Comparison of ENCODE assay signal across 17 cellular contexts in the genomic region with DNA sequence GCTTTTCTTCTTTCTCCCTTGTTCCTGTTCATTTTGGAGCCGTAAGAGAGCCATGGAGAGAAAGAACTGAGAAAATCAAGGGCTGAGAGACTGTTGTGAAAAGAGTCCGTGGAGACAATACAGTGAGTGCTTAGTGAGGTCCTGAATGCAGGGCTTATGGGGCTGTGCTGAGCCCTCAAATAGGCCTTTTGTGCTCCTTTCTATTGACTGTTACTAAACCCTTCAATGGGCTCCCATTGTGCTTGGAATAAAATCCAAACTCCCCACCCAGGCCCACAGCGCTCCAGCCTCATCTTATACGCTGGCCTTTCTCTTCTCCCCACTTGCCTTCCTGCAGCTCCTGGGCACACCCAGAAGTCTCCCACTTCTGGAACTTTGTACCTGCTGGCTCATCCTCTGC.
A peak's percentile ranks its signal among the peaks of the same experiment; 100 is the strongest.
DNase-seq lines count a peak whose midpoint lies in the region; ATAC-seq and TF ChIP-seq lines count a peak whose summit lies in the region.
"Had no signal": no experiment of that assay in that cellular context is flagged by ENCODE, and none has a peak within 500 bp of the region (broad histone marks: within the 10 kb centered on the region; RNA-seq: fewer than 3 reads in every experiment).

No MANE protein-coding gene starts in this region.

- DNase-seq in WTC11 (ENCODE audit: low spot score) = no peak
- DNase-seq in pons (ENCODE audit: low spot score) = peak; percentile 89
- no peak for DNase-seq in GM19240 (ENCODE audit: insufficient read length, low spot score)
- DNase-seq in NOMO-1 treated with DMSO at 0.1 percent for 48 hours (lab: John Stamatoyannopoulos, UW; ENCODE audit: unreplicated experiment) = no peak
- no peak for DNase-seq in LoVo (ENCODE audit: low spot score)
- DNase-seq in GM23248 = no peak
- DNase-seq: CD8-positive, alpha-beta memory T cell; NCI-H1048; NCI-H1694; NCI-H2107; NCI-H446 treated with DMSO at 0.1 percent for 48 hours; NCI-H748 treated with DMSO at 0.1 percent for 48 hours; SK-N-SH had no signal

- H3K36me3 Mint-ChIP-seq in WTC11 = no peaks in the 10 kb centered on the region
- H3K36me3 Mint-ChIP-seq: CD8-positive, alpha-beta memory T cell had no signal

- H3K9me2 ChIP-seq in GM23248 (ENCODE audit: insufficient read depth) = no peaks in the 10 kb centered on the region
- H3K9me2 ChIP-seq: SK-N-SH had no signal

- H3K36me3 ChIP-seq in BLaER1 treated with 17β-estradiol and CSF1 and Interleukin-3, amounts not matched to agents 10 nM and 100 nM = no peaks in the 10 kb centered on the region
- H3K36me3 ChIP-seq in iPS-20b (ENCODE audit: insufficient read depth, low read depth, low read length) (no peaks in the 10 kb centered on the region), GM23248 (ENCODE audit: low read depth) (no peaks in the 10 kb centered on the region)

- H3K9me3 Mint-ChIP-seq in WTC11 = peaks cover 9% of the 10 kb centered on the region; the same call in 1 of the 2 replicates

- peaks cover 17 to 28% (median 23%) of the 10 kb centered on the region in 10 experiments for H3K4me1 ChIP-seq in BLaER1 treated with 17β-estradiol and CSF1 and Interleukin-3, amounts not matched to agents 10 nM and 100 nM
- peaks cover 8% of the 10 kb centered on the region; the same call in 1 of the 2 replicates for H3K4me1 ChIP-seq in iPS-20b (ENCODE audit: insufficient read depth, low read length)
- H3K4me1 ChIP-seq in GM23248 (ENCODE audit: insufficient read depth) = no peaks in the 10 kb centered on the region

- no peaks in the 10 kb centered on the region for H3F3A ChIP-seq in GM23248 (ENCODE audit: insufficient read depth)

- H3K4me3 Mint-ChIP-seq in WTC11 = no peak overlapping the region
- H3K4me3 Mint-ChIP-seq: CD8-positive, alpha-beta memory T cell had no signal

- CTCF ChIA-PET in WTC11 (lab: Charles Lee) = interaction anchor here (1.7 kb wide), 1 partner anchor 8 kb away, joined by 15 read pairs; no protein-coding TSS in a partner anchor

- H3K4me2 ChIP-seq in BLaER1 treated with 17β-estradiol and CSF1 and Interleukin-3, amounts not matched to agents 10 nM and 100 nM = peak overlapping the region; percentile 58 to 87 (median 72)
- no peak overlapping the region for H3K4me2 ChIP-seq in GM23248 (ENCODE audit: unreplicated experiment)
- H3K4me2 ChIP-seq: SK-N-SH had no signal

- H3K4me3 ChIP-seq in BLaER1 treated with 17β-estradiol and CSF1 and Interleukin-3, amounts not matched to agents 10 nM and 100 nM = no peak overlapping the region
- H3K4me3 ChIP-seq in iPS-20b (ENCODE audit: low read length) (no peak overlapping the region), GM23248 (no peak overlapping the region)
- H3K4me3 ChIP-seq: K562 had no signal

- H3K79me2 ChIP-seq in GM23248 (ENCODE audit: insufficient read depth) = no peaks in the 10 kb centered on the region

- WGBS in GM23248 (ENCODE audit: low coverage in 1 of 2, low lambda C conversion rate in 2 of 2, missing lambda C conversion rate in 2 of 2), 2 experiments = 90 to 96% methylated on average over 4 of the region's 4 CpGs

- in situ Hi-C loops in GM23248 (cut with MboI) = no loop called here

- peaks cover 6% of the 10 kb centered on the region; the same call in 1 of the 2 replicates for H3K4me1 Mint-ChIP-seq in WTC11
- H3K4me1 Mint-ChIP-seq: CD8-positive, alpha-beta memory T cell had no signal

- H3K9me3 ChIP-seq in BLaER1 treated with 17β-estradiol and CSF1 and Interleukin-3, amounts not matched to agents 10 nM and 100 nM (replicated peaks in 1 of 11) = peaks cover 20 to 27% (median 25%) of the 10 kb centered on the region in 11 experiments
- H3K9me3 ChIP-seq in iPS-20b (ENCODE audit: insufficient read depth, low read depth, low read length) = no peaks in the 10 kb centered on the region
- no peaks in the 10 kb centered on the region for H3K9me3 ChIP-seq in GM23248 (ENCODE audit: low read depth)
- H3K9me3 ChIP-seq: SK-N-SH had no signal

- POLR2A ChIA-PET in WTC11 (lab: Charles Lee) = no interaction called here

- H4K20me1 ChIP-seq in BLaER1 treated with 17β-estradiol and CSF1 and Interleukin-3, amounts not matched to agents 10 nM and 100 nM = no peaks in the 10 kb centered on the region
- H4K20me1 ChIP-seq in GM23248 (ENCODE audit: insufficient read depth) = no peaks in the 10 kb centered on the region

- no peaks in the 10 kb centered on the region; the same call in 1 of the 2 replicates for H3K27me3 Mint-ChIP-seq in WTC11 (ENCODE audit: low read depth)

- ATAC-seq in WTC11 = peak; percentile 75
- ATAC-seq: K562, Right ventricle myocardium inferior had no signal

- TF ChIP-seq CTCF in WTC11 (IDR thresholded peaks at IDR 0.05) = no peak

- peaks cover 0 to 11% (median 0%) of the 10 kb centered on the region in 11 experiments; a peak in 1 of 22 replicates for H3K27me3 ChIP-seq in BLaER1 treated with 17β-estradiol and CSF1 and Interleukin-3, amounts not matched to agents 10 nM and 100 nM
- H3K27me3 ChIP-seq in iPS-20b (ENCODE audit: insufficient read depth, low read length) (no peaks in the 10 kb centered on the region), GM23248 (replicated peaks; ENCODE audit: insufficient read depth) (no peaks in the 10 kb centered on the region)

- H3K27ac ChIP-seq in BLaER1 treated with 17β-estradiol and CSF1 and Interleukin-3, amounts not matched to agents 10 nM and 100 nM = no peak overlapping the region
- no peak overlapping the region for H3K27ac ChIP-seq in iPS-20b (ENCODE audit: low read length)
- no peak overlapping the region for H3K27ac ChIP-seq in GM23248

- peak overlapping the region in 3 of 11 experiments; percentile 19 to 36 (median 24); a peak in 1 of 22 replicates for H3K9ac ChIP-seq in BLaER1 treated with 17β-estradiol and CSF1 and Interleukin-3, amounts not matched to agents 10 nM and 100 nM
- H3K9ac ChIP-seq in iPS-20b (ENCODE audit: low read depth, low read length) (peak overlapping the region; percentile 23; the same call in 1 of the 2 replicates), GM23248 (no peak overlapping the region)
- H3K9ac ChIP-seq: SK-N-SH had no signal

- no peak overlapping the region for H3K27ac Mint-ChIP-seq in WTC11
- H3K27ac Mint-ChIP-seq: CD8-positive, alpha-beta memory T cell had no signal

- H2AFZ ChIP-seq in GM23248 = no peak overlapping the region

TF ChIP-seq in WTC11, 78 proteins besides CTCF, POLR2A, EP300 and RAD21 (continues in another document):
- TF ChIP-seq ZNF232 (CRISPR knock-in tag; IDR thresholded peaks at IDR 0.05) = no peak
- TF ChIP-seq, protein P1, sequence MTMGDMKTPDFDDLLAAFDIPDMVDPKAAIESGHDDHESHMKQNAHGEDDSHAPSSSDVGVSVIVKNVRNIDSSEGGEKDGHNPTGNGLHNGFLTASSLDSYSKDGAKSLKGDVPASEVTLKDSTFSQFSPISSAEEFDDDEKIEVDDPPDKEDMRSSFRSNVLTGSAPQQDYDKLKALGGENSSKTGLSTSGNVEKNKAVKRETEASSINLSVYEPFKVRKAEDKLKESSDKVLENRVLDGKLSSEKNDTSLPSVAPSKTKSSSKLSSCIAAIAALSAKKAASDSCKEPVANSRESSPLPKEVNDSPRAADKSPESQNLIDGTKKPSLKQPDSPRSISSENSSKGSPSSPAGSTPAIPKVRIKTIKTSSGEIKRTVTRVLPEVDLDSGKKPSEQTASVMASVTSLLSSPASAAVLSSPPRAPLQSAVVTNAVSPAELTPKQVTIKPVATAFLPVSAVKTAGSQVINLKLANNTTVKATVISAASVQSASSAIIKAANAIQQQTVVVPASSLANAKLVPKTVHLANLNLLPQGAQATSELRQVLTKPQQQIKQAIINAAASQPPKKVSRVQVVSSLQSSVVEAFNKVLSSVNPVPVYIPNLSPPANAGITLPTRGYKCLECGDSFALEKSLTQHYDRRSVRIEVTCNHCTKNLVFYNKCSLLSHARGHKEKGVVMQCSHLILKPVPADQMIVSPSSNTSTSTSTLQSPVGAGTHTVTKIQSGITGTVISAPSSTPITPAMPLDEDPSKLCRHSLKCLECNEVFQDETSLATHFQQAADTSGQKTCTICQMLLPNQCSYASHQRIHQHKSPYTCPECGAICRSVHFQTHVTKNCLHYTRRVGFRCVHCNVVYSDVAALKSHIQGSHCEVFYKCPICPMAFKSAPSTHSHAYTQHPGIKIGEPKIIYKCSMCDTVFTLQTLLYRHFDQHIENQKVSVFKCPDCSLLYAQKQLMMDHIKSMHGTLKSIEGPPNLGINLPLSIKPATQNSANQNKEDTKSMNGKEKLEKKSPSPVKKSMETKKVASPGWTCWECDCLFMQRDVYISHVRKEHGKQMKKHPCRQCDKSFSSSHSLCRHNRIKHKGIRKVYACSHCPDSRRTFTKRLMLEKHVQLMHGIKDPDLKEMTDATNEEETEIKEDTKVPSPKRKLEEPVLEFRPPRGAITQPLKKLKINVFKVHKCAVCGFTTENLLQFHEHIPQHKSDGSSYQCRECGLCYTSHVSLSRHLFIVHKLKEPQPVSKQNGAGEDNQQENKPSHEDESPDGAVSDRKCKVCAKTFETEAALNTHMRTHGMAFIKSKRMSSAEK (CRISPR knock-in tag; IDR thresholded peaks at IDR 0.05; ENCODE audit: borderline replicate concordance) = no peak
- no peak for TF ChIP-seq ZNF423 (CRISPR knock-in tag; IDR thresholded peaks at IDR 0.05)
- TF ChIP-seq, protein P2, sequence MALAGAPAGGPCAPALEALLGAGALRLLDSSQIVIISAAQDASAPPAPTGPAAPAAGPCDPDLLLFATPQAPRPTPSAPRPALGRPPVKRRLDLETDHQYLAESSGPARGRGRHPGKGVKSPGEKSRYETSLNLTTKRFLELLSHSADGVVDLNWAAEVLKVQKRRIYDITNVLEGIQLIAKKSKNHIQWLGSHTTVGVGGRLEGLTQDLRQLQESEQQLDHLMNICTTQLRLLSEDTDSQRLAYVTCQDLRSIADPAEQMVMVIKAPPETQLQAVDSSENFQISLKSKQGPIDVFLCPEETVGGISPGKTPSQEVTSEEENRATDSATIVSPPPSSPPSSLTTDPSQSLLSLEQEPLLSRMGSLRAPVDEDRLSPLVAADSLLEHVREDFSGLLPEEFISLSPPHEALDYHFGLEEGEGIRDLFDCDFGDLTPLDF (CRISPR knock-in tag; IDR thresholded peaks at IDR 0.05) = no peak
- TF ChIP-seq, protein P3, sequence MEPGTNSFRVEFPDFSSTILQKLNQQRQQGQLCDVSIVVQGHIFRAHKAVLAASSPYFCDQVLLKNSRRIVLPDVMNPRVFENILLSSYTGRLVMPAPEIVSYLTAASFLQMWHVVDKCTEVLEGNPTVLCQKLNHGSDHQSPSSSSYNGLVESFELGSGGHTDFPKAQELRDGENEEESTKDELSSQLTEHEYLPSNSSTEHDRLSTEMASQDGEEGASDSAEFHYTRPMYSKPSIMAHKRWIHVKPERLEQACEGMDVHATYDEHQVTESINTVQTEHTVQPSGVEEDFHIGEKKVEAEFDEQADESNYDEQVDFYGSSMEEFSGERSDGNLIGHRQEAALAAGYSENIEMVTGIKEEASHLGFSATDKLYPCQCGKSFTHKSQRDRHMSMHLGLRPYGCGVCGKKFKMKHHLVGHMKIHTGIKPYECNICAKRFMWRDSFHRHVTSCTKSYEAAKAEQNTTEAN (CRISPR knock-in tag; IDR thresholded peaks at IDR 0.05) = no peak
- no peak for TF ChIP-seq SOX15 (CRISPR knock-in tag; IDR thresholded peaks at IDR 0.05)
- no peak for TF ChIP-seq OVOL2 (CRISPR knock-in tag; IDR thresholded peaks at IDR 0.05; ENCODE audit: borderline replicate concordance)
- no peak for TF ChIP-seq NR3C1 (CRISPR knock-in tag; conservative IDR thresholded peaks at IDR 0.05; ENCODE audit: low read depth)
- no peak for TF ChIP-seq ZNF671 (CRISPR knock-in tag; IDR thresholded peaks at IDR 0.05)
